ENCODE assay signal across 8 cellular contexts in the genomic region with DNA sequence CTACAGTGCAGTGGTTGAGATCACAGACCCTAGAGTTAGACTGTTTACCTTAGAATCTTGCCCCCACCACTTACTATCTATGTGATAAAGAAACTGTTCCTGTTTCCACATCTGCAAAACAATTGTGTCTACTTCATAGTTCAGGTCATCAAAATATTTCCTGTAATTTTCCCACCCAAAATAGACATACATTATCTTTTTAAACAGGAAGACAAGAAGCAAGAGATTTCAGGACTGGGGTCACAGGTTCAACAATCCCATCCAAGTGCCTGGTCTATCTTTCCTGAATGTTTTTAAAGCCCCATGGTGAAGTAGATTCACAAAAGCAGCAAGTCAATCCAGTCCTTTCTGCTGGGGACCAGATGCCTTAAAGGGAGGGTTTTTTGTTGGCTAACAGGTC. TPM values are rescaled to one million over a fixed set of nuclear protein-coding genes. Genes with fewer than 3 reads are reported as not detected.
"Had no signal": no experiment of that assay in that cellular context is flagged by ENCODE, and none has a peak within 500 bp of the region (broad histone marks: within the 10 kb centered on the region; RNA-seq: fewer than 3 reads in every experiment).

No MANE protein-coding gene starts in this region.

- H3K4me3 Mint-ChIP-seq: GM23338, H9 had no signal

- H2AFZ ChIP-seq: GM23338 had no signal

- ATAC-seq: GM23338, K562 had no signal

- H3K4me1 Mint-ChIP-seq: GM23338, H9 had no signal

- H3K27ac Mint-ChIP-seq: GM23338, H9 had no signal

- H3K4me2 ChIP-seq: GM23338 had no signal

- FAIRE-seq: H1, H54, K562 had no signal

- DNase-seq: H9, HCEC 1CT, IMR-90 had no signal

- H3K4me3 ChIP-seq: GM23338, K562 had no signal

RNA-seq across cellular contexts. Expression of a gene that starts 41.8 kb away (rescaled TPM):
- total RNA-seq: GM23338, H1, H9, HT-29, IMR-90, K562 had no signal
- polyA plus RNA-seq: GM23338, H1, IMR-90, K562 had no signal

RNA-seq across cellular contexts. Expression of a gene that starts 56.6 kb away (rescaled TPM):
- total RNA-seq: IMR-90 had no signal
- polyA plus RNA-seq: GM23338, H1, IMR-90 had no signal
